ENCODE assay signal across 20 cellular contexts in the genomic region with DNA sequence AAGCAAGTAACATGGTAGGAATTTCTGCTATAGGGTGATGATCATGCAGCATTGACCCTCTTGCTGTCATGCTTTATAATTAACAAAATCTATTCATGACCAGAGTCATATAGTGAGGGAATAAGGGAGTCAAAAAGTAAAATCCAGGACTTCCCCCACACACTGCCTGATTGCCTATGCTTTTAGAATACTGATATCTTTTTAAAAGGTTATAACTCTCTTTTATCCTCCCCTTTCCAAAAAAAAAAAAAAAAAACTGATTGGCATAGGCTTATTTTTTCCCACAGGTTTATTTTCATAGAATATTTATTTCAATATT. TPM values are rescaled to one million over a fixed set of nuclear protein-coding genes. Genes with fewer than 3 reads are reported as not detected.
DNase-seq lines count a peak whose midpoint lies in the region; ATAC-seq, FAIRE-seq and TF ChIP-seq lines count a peak whose summit lies in the region.
"Had no signal": no experiment of that assay in that cellular context is flagged by ENCODE, and none has a peak within 500 bp of the region (broad histone marks: within the 10 kb centered on the region; RNA-seq: fewer than 3 reads in every experiment).

No MANE protein-coding gene starts in this region.

- H3K27me3 Mint-ChIP-seq in activated naive CD8-positive, alpha-beta T cell treated with anti-CD3 and anti-CD28 coated beads, Interleukin-2, amount 50 U/mL, for 24 hours: no peaks in the 10 kb centered on the region
- no peaks in the 10 kb centered on the region for H3K27me3 Mint-ChIP-seq in activated naive CD8-positive, alpha-beta T cell treated with anti-CD3 and anti-CD28 coated beads for 36 hours

- no peak for TF ChIP-seq CTCF in GM12878 (IDR thresholded peaks at IDR 0.05 in 2 of 3, conservative IDR thresholded peaks at IDR 0.05 in 1 of 3; ENCODE audit: control insufficient read depth in 2 of 3, extremely low read depth in 1 of 3, insufficient read depth in 1 of 3, low read depth in 3 of 3, low read length in 3 of 3)
- no peak for TF ChIP-seq CTCF in left ventricle myocardium inferior (IDR thresholded peaks at IDR 0.05; ENCODE audit: borderline replicate concordance)

- BruUV-seq in GM12878 (replicated peaks; lab: Mats Ljungman, UMichigan): no TSS peak

- H3K9me3 ChIP-seq in GM12878 (replicated peaks; ENCODE audit: control insufficient read depth, insufficient read depth, low read length) (peaks cover 5% of the 10 kb centered on the region), left ventricle myocardium inferior (replicated peaks) (peaks cover 5% of the 10 kb centered on the region)

- H3K9ac ChIP-seq in GM12878 (ENCODE audit: control insufficient read depth, insufficient read depth, low read length): no peak overlapping the region

- in situ Hi-C loops in GM12878 (cut with MboI): no loop called here

- no peak for TF ChIP-seq RAD21 in GM12878 (IDR thresholded peaks at IDR 0.05; ENCODE audit: insufficient read depth, low read depth, low read length)

- H3K9me3 Mint-ChIP-seq in activated naive CD8-positive, alpha-beta T cell treated with anti-CD3 and anti-CD28 coated beads, Interleukin-2, amount 50 U/mL, for 24 hours: peaks cover 11% of the 10 kb centered on the region
- peaks cover 5% of the 10 kb centered on the region for H3K9me3 Mint-ChIP-seq in activated naive CD8-positive, alpha-beta T cell treated with anti-CD3 and anti-CD28 coated beads for 36 hours

- H3K27ac Mint-ChIP-seq in activated naive CD8-positive, alpha-beta T cell treated with anti-CD3 and anti-CD28 coated beads, Interleukin-2, amount 50 U/mL, for 24 hours: peak overlapping the region; percentile 61
- no peak overlapping the region for H3K27ac Mint-ChIP-seq in activated naive CD8-positive, alpha-beta T cell treated with anti-CD3 and anti-CD28 coated beads for 36 hours

- no peak overlapping the region for H3K4me3 Mint-ChIP-seq in activated naive CD8-positive, alpha-beta T cell treated with anti-CD3 and anti-CD28 coated beads, Interleukin-2, amount 50 U/mL, for 24 hours
- H3K4me3 Mint-ChIP-seq in activated naive CD8-positive, alpha-beta T cell treated with anti-CD3 and anti-CD28 coated beads for 36 hours: no peak overlapping the region

- H3K27me3 ChIP-seq in GM12878 (replicated peaks in 1 of 2; ENCODE audit: control insufficient read depth in 2 of 2, insufficient read depth in 2 of 2, low read length in 1 of 2) (no peaks in the 10 kb centered on the region), left ventricle myocardium inferior (ENCODE audit: low read depth) (no peaks in the 10 kb centered on the region)

- peak overlapping the region; percentile 9; the same call in 1 of the 2 replicates for H3K4me2 ChIP-seq in GM12878 (ENCODE audit: control insufficient read depth, insufficient read depth)
- H3K4me2 ChIP-seq: PC-9 had no signal

- no peak overlapping the region for H2AFZ ChIP-seq in GM12878 (ENCODE audit: control insufficient read depth, low read depth, low read length)
- H2AFZ ChIP-seq: PC-9 had no signal

- TF ChIP-seq EP300 in GM12878 (IDR thresholded peaks at IDR 0.05; ENCODE audit: borderline replicate concordance in 1 of 2, control insufficient read depth in 1 of 2, low read depth in 2 of 2, low read length in 2 of 2): no peak

- H3K4me1 ChIP-seq in GM12878 (ENCODE audit: control insufficient read depth, insufficient read depth, low read length): peaks cover 13% of the 10 kb centered on the region
- H3K4me1 ChIP-seq in left ventricle myocardium inferior: peaks cover 7% of the 10 kb centered on the region

- intact Hi-C loops in GM12878 (cut with micrococcal nuclease; ENCODE audit: unreplicated experiment) (loop anchor here (5.0 kb wide), 2 partner anchors 234 to 474 kb away; no protein-coding TSS in a partner anchor), left ventricle myocardium inferior (cut with micrococcal nuclease) (no loop called here)

- no peaks in the 10 kb centered on the region for H3K36me3 ChIP-seq in GM12878 (ENCODE audit: control insufficient read depth in 2 of 2, insufficient read depth in 2 of 2, low read length in 1 of 2)
- H3K36me3 ChIP-seq in left ventricle myocardium inferior: no peaks in the 10 kb centered on the region

- H3K4me3 ChIP-seq in GM12878 (no peak overlapping the region), left ventricle myocardium inferior (no peak overlapping the region)
- H3K4me3 ChIP-seq: PC-9 had no signal

- POLR2A ChIA-PET in GM12878 (lab: Charles Lee): no interaction called here

- SMC1A ChIA-PET in GM12878 (lab: Charles Lee; ENCODE audit: uncharacterized antibody, unreplicated experiment): interaction anchor here (0.9 to 1.2 kb wide), 2 partner anchors 20 to 53 kb away, joined by 3 read pairs; no protein-coding TSS in a partner anchor

- peaks cover 4% of the 10 kb centered on the region for H3K36me3 Mint-ChIP-seq in activated naive CD8-positive, alpha-beta T cell treated with anti-CD3 and anti-CD28 coated beads, Interleukin-2, amount 50 U/mL, for 24 hours (ENCODE audit: low read depth)
- no peaks in the 10 kb centered on the region for H3K36me3 Mint-ChIP-seq in activated naive CD8-positive, alpha-beta T cell treated with anti-CD3 and anti-CD28 coated beads for 36 hours

- no peaks in the 10 kb centered on the region for H3K79me2 ChIP-seq in GM12878 (ENCODE audit: control insufficient read depth, insufficient read depth, low read length)

- DNase-seq in activated naive CD8-positive, alpha-beta T cell treated with anti-CD3 and anti-CD28 coated beads, Interleukin-2, amount 50 U/mL, for 24 hours: no peak
- no peak for DNase-seq in activated naive CD8-positive, alpha-beta T cell treated with anti-CD3 and anti-CD28 coated beads for 36 hours
- DNase-seq in GM12878 (ENCODE audit: low read depth, low spot score): no peak
- no peak for DNase-seq in DMS 273 treated with DMSO at 0.1 percent for 48 hours (lab: John Stamatoyannopoulos, UW)
- no peak for DNase-seq in activated effector memory CD4-positive, alpha-beta T cell treated with Interleukin-2 at 50 U/mL for 16 hours
- DNase-seq in left ventricle myocardium inferior: no peak
- DNase-seq: ACHN, DMS79, NCI-H1417, NCI-H1694 treated with DMSO at 0.1 percent for 48 hours, NCI-H2081 treated with DMSO at 0.1 percent for 48 hours, NCI-H2171 treated with DMSO at 0.1 percent for 48 hours, NCI-H446, NCI-H526 treated with DMSO at 0.1 percent for 48 hours, PC-9, SHP77, SW 1271 had no signal

- CTCF ChIA-PET in GM12878 (lab: Yijun Ruan, JAX): interaction anchor here (1.1 kb wide), 1 partner anchor 23 kb away, joined by 3 read pairs; no protein-coding TSS in a partner anchor

- RAD21 ChIA-PET in GM12878 (lab: Charles Lee; ENCODE audit: unreplicated experiment): interaction anchor here (1.4 kb wide), 1 partner anchor 8 kb away, joined by 3 read pairs; no protein-coding TSS in a partner anchor

- H4K20me1 ChIP-seq in GM12878 (ENCODE audit: control insufficient read depth, insufficient read depth): no peaks in the 10 kb centered on the region

- TF ChIP-seq POLR2A in GM12878 (IDR thresholded peaks at IDR 0.05; ENCODE audit: low read depth, low read length): no peak

- H3K27ac ChIP-seq in GM12878 (ENCODE audit: control insufficient read depth, insufficient read depth): no peak overlapping the region
- H3K27ac ChIP-seq in left ventricle myocardium inferior (replicated peaks): no peak overlapping the region
- H3K27ac ChIP-seq: 22Rv1, PC-9 had no signal

- FAIRE-seq in GM12878 (lab: Jason Lieb, UNC): no peak

- peaks cover 38% of the 10 kb centered on the region for H3K4me1 Mint-ChIP-seq in activated naive CD8-positive, alpha-beta T cell treated with anti-CD3 and anti-CD28 coated beads, Interleukin-2, amount 50 U/mL, for 24 hours
- peaks cover 15% of the 10 kb centered on the region for H3K4me1 Mint-ChIP-seq in activated naive CD8-positive, alpha-beta T cell treated with anti-CD3 and anti-CD28 coated beads for 36 hours

- no peak for ATAC-seq in activated naive CD8-positive, alpha-beta T cell treated with anti-CD3 and anti-CD28 coated beads, Interleukin-2, amount 50 U/mL, for 24 hours
- ATAC-seq in HG02840 (IDR thresholded peaks at IDR 0.05; ENCODE audit: low FRiP score, unreplicated experiment) (peak; percentile 25), GM12878 (peak; percentile 26), HG03159 (IDR thresholded peaks at IDR 0.05; ENCODE audit: unreplicated experiment) (no peak)

TF ChIP-seq in GM12878, 131 proteins besides CTCF, POLR2A, EP300 and RAD21 (continues in another document):
- TF ChIP-seq ZNF24 (IDR thresholded peaks at IDR 0.05): no peak
- no peak for TF ChIP-seq MEF2A (IDR thresholded peaks at IDR 0.05; ENCODE audit: insufficient read depth, low read depth, low read length)

RNA-seq across cellular contexts. Expression of a gene that starts 51.4 kb away (rescaled TPM):
- total RNA-seq in activated naive CD8-positive, alpha-beta T cell treated with anti-CD3 and anti-CD28 coated beads for 36 hours: 10 to 100 TPM; 84.4 to 86.2 TPM
- 120 and 134 TPM in 2 replicates for total RNA-seq in GM12878 (2013; cell fraction: nucleolus; rRNA removed)
- total RNA-seq in GM12878 (2014; rRNA removed) (27.9 and 31.3 TPM in 2 replicates), GM12878 (2014; rRNA removed; fragmentation: Illumina TruSeq; extraction: Trizol) (27.0 and 28.3 TPM in 2 replicates), GM12878 (2021) (166 and 184 TPM in 2 replicates), left ventricle myocardium inferior (48.0 TPM)
- polyA plus RNA-seq in GM12878 (2011; ENCODE audit: low read depth): 21.7 TPM
- polyA plus RNA-seq in GM12878 (2011; rRNA removed) (47.4 and 53.5 TPM in 2 replicates), GM12878 (2014; fragmentation: Illumina TruSeq; extraction: Trizol) (69.3 and 78.7 TPM in 2 replicates), GM12878 (2014; fragmentation: Nextera tagmentation; extraction: Ambion mirVana) (10 to 100 TPM; 22.0 to 22.6 TPM), GM12878 (2014; rRNA removed) (96.1 and 121 TPM in 2 replicates), GM12878 (2016; fragmentation: Nextera tagmentation; extraction: Ambion mirVana) (100 to 1,000 TPM; 119 to 138 TPM)
- 143 and 162 TPM in 2 replicates for polyA plus RNA-seq in GM12878 (2011; cell fraction: cytosol; rRNA removed)
- polyA plus RNA-seq in GM12878 (2011; cell fraction: nucleus; rRNA removed): 173 and 272 TPM in 2 replicates
- 67.3 and 98.4 TPM in 2 replicates for polyA plus RNA-seq in GM12878 (2012)
- polyA minus RNA-seq in GM12878 (2011; rRNA and poly(A)+ RNA removed): 29.0 and 48.5 TPM in 2 replicates
- 183 and 200 TPM in 2 replicates for polyA minus RNA-seq in GM12878 (2011; cell fraction: cytosol; rRNA and poly(A)+ RNA removed)
- polyA minus RNA-seq in GM12878 (2011; cell fraction: nucleus; rRNA and poly(A)+ RNA removed): 63.3 and 109 TPM in 2 replicates

Comparison
In these comparisons a context has a peak if more than half of its experiments do, and no peak if none do; other contexts are left out.
1. ATAC-seq: peak in HG02840 (single experiment) and GM12878 (single experiment); none in activated naive CD8-positive, alpha-beta T cell treated with anti-CD3 and anti-CD28 coated beads, Interleukin-2, amount 50 U/mL, for 24 hours (single experiment) and HG03159 (single experiment).